Comparison of ENCODE assay signal across 8 cellular contexts in the genomic region with DNA sequence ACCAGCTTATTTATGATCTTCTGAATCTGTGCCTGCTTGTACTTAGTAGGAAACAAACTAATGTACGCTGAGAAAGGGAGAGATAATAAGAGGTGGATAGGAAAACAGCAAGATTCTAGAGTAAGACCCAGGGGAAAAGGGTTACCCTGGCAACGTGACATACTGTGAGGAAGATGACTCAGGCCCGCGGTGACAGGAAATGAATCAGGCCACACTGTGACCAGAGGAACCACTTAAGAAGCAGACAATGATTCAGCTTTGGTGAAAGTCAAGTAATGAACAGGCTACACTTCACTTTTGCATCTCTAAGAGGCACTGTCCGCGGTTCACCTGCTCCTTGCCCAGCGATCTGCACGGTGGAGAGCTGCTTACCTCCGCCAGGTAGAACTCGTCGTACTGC.
DNase-seq lines count a peak whose midpoint lies in the region; ATAC-seq and TF ChIP-seq lines count a peak whose summit lies in the region.

No MANE protein-coding gene starts in this region.

- no peak for TF ChIP-seq CTCF in AG09319 (IDR thresholded peaks at IDR 0.05; ENCODE audit: low read depth, low read length)

- peak; percentile 23 for DNase-seq in AG09319 (ENCODE audit: extremely low read depth, low read depth)
- DNase-seq in NOMO-1 treated with dmso at 0.1 percent for 144 hours (lab: John Stamatoyannopoulos, UW; ENCODE audit: unreplicated experiment): peak; percentile 50
- peak; percentile 66 for DNase-seq in amniotic stem cell (lab: John Stamatoyannopoulos, UW)
- peak; percentile 55 for DNase-seq in pulmonary artery endothelial cell (ENCODE audit: low read depth, low spot score)
- DNase-seq in NCI-H1105 treated with DMSO at 0.1 percent for 48 hours (lab: John Stamatoyannopoulos, UW): no peak
- no peak for DNase-seq in NCI-H510A treated with DMSO at 0.1 percent for 48 hours (lab: John Stamatoyannopoulos, UW)

- ATAC-seq in GM18873 (IDR thresholded peaks at IDR 0.05; ENCODE audit: low FRiP score, unreplicated experiment) (peak; percentile 99), HG03045 (IDR thresholded peaks at IDR 0.05; ENCODE audit: unreplicated experiment) (peak; percentile 93)

Comparison
In these comparisons a context has a peak if more than half of its experiments do, and no peak if none do; other contexts are left out.
1. DNase-seq: peak in AG09319 (single experiment), NOMO-1 treated with dmso at 0.1 percent for 144 hours (single experiment), amniotic stem cell (single experiment) and pulmonary artery endothelial cell (single experiment); none in NCI-H1105 treated with DMSO at 0.1 percent for 48 hours (single experiment) and NCI-H510A treated with DMSO at 0.1 percent for 48 hours (single experiment).